In the genomic region with DNA sequence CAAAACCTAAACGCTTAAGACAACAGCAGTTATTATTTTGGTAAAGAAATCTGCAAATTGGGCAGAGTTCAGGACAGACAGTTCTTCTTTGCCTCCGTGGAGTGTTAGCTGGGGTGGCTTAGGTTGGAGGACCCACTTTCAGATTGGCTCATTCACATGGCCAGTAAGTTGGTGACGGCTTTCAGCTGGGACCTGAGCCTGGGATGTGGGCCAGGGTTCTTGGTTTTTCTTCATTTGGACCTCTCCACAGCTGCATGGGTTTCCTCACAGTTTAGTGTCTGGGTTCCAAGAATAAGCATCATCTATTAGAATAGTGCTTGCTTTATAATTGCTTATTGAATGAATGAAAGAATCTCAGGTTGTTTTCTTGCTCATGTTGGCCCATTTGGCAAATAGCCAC, we compare ENCODE assay signal across 19 cellular contexts.
DNase-seq lines count a peak whose midpoint lies in the region; ATAC-seq, FAIRE-seq and TF ChIP-seq lines count a peak whose summit lies in the region.
"Had no signal": no experiment of that assay in that cellular context is flagged by ENCODE, and none has a peak within 500 bp of the region (broad histone marks: within the 10 kb centered on the region; RNA-seq: fewer than 3 reads in every experiment).

No MANE protein-coding gene starts in this region.

- H3K9me3 ChIP-seq in GM12878 (replicated peaks; ENCODE audit: control insufficient read depth, insufficient read depth, low read length) (no peaks in the 10 kb centered on the region; the same call in 2 of the 3 replicates), left ventricle myocardium inferior (replicated peaks) (no peaks in the 10 kb centered on the region), psoas muscle (no peaks in the 10 kb centered on the region), hepatocyte (ENCODE audit: low read depth) (no peaks in the 10 kb centered on the region)
- H3K9me3 ChIP-seq: A549 had no signal

- DNase-seq in AG10803 (ENCODE audit: low read depth): peak; percentile 46
- DNase-seq in GM12878 (ENCODE audit: low read depth, low spot score): no peak
- peak; percentile 33 for DNase-seq in left ventricle myocardium inferior
- DNase-seq in psoas muscle: peak; percentile 36 to 69
- DNase-seq in hepatocyte (ENCODE audit: low spot score): no peak
- DNase-seq in cortex of kidney (lab: John Stamatoyannopoulos, UW): no peak
- DNase-seq in stimulated activated CD4-positive, alpha-beta T cell treated with anti-CD3 and anti-CD28 coated beads, Interleukin-4, amount 100 ng/mL, for 1 hour: no peak
- DNase-seq in SIG-M5 (lab: John Stamatoyannopoulos, UW): no peak
- DNase-seq: GOT3, IMR-90, Kasumi-1, MM.1S, NCI-H1417, NCI-H2029, NCI-H2171, NCI-H446, NCI-H69 had no signal

- BruUV-seq in GM12878 (replicated peaks; lab: Mats Ljungman, UMichigan): no TSS peak

- TF ChIP-seq CTCF in AG10803 (conservative IDR thresholded peaks at IDR 0.05; ENCODE audit: low read length): no peak
- no peak for TF ChIP-seq CTCF in GM12878 (IDR thresholded peaks at IDR 0.05 in 2 of 3, conservative IDR thresholded peaks at IDR 0.05 in 1 of 3; ENCODE audit: control insufficient read depth in 2 of 3, extremely low read depth in 1 of 3, insufficient read depth in 1 of 3, low read depth in 3 of 3, low read length in 3 of 3)
- TF ChIP-seq CTCF in left ventricle myocardium inferior (IDR thresholded peaks at IDR 0.05; ENCODE audit: borderline replicate concordance): no peak
- no peak for TF ChIP-seq CTCF in psoas muscle (IDR thresholded peaks at IDR 0.05)
- no peak for TF ChIP-seq CTCF in hepatocyte (IDR thresholded peaks at IDR 0.05; ENCODE audit: poor library complexity)

- SMC1A ChIA-PET in GM12878 (lab: Charles Lee; ENCODE audit: uncharacterized antibody, unreplicated experiment): interaction anchor here (1.0 to 1.2 kb wide), 2 partner anchors 14 to 45 kb away, joined by 3 to 5 read pairs; no protein-coding TSS in a partner anchor

- no peak overlapping the region for H2AFZ ChIP-seq in GM12878 (ENCODE audit: control insufficient read depth, low read depth, low read length)
- no peak overlapping the region for H2AFZ ChIP-seq in hepatocyte

- no peaks in the 10 kb centered on the region for H3K79me2 ChIP-seq in GM12878 (ENCODE audit: control insufficient read depth, insufficient read depth, low read length)
- H3K79me2 ChIP-seq in hepatocyte: no peaks in the 10 kb centered on the region

- intact Hi-C loops in GM12878 (cut with micrococcal nuclease; ENCODE audit: unreplicated experiment): no loop called here
- intact Hi-C loops in left ventricle myocardium inferior (cut with micrococcal nuclease): no loop called here
- intact Hi-C loops in psoas muscle (cut with DNase I): no loop called here

- no peak for ATAC-seq in GM12878
- ATAC-seq in psoas muscle: peak in 3 of 4 donors; percentile 37 to 50 (median 39)
- ATAC-seq: A549 had no signal

- in situ Hi-C loops in GM12878 (cut with MboI): no loop called here

- RAD21 ChIA-PET in GM12878 (lab: Charles Lee; ENCODE audit: unreplicated experiment): no interaction called here

- TF ChIP-seq RAD21 in GM12878 (IDR thresholded peaks at IDR 0.05; ENCODE audit: insufficient read depth, low read depth, low read length): no peak

- FAIRE-seq in GM12878 (lab: Jason Lieb, UNC): peak; percentile 52
- FAIRE-seq: A549, G401.6 had no signal

- no peaks in the 10 kb centered on the region for H3K9me2 ChIP-seq in hepatocyte (replicated peaks; ENCODE audit: insufficient read depth)

- no peak overlapping the region for H3K27ac ChIP-seq in GM12878 (ENCODE audit: control insufficient read depth, insufficient read depth)
- H3K27ac ChIP-seq in left ventricle myocardium inferior (replicated peaks): no peak overlapping the region
- H3K27ac ChIP-seq in psoas muscle: no peak overlapping the region
- H3K27ac ChIP-seq in hepatocyte: no peak overlapping the region
- H3K27ac ChIP-seq: A549 had no signal

- H3K9ac ChIP-seq in GM12878 (ENCODE audit: control insufficient read depth, insufficient read depth, low read length): no peak overlapping the region

- no peaks in the 10 kb centered on the region for H3K27me3 ChIP-seq in GM12878 (replicated peaks in 1 of 2; ENCODE audit: control insufficient read depth in 2 of 2, insufficient read depth in 2 of 2, low read length in 1 of 2)
- H3K27me3 ChIP-seq in left ventricle myocardium inferior (ENCODE audit: low read depth): no peaks in the 10 kb centered on the region
- H3K27me3 ChIP-seq in psoas muscle (ENCODE audit: insufficient read depth in 3 of 3, low read length in 2 of 3): no peaks in the 10 kb centered on the region
- H3K27me3 ChIP-seq in hepatocyte: no peaks in the 10 kb centered on the region

- WGBS in GM12878 (ENCODE audit: insufficient coverage, insufficient replicate concordance, low lambda C conversion rate, missing lambda C conversion rate): 78% methylated on average over 3 of the region's 3 CpGs
- 36 to 68% (median 46%) methylated on average over 3 of the region's 3 CpGs for WGBS in psoas muscle, 3 donors
- 95% methylated on average over 3 of the region's 3 CpGs for WGBS in hepatocyte (ENCODE audit: low lambda C conversion rate, missing lambda C conversion rate)

- H3K4me3 ChIP-seq in AG10803 (ENCODE audit: low read length) (no peak overlapping the region), GM12878 (no peak overlapping the region), left ventricle myocardium inferior (no peak overlapping the region), psoas muscle (no peak overlapping the region), hepatocyte (no peak overlapping the region)
- H3K4me3 ChIP-seq: A549 had no signal

- POLR2A ChIA-PET in GM12878 (lab: Charles Lee): no interaction called here

- H4K20me1 ChIP-seq in GM12878 (ENCODE audit: control insufficient read depth, insufficient read depth) (no peaks in the 10 kb centered on the region), hepatocyte (ENCODE audit: insufficient read depth, poor library complexity, severe bottlenecking) (no peaks in the 10 kb centered on the region)

- H3K36me3 ChIP-seq in GM12878 (ENCODE audit: control insufficient read depth in 2 of 2, insufficient read depth in 2 of 2, low read length in 1 of 2) (peaks cover 0 to 15% of the 10 kb centered on the region in 2 experiments), left ventricle myocardium inferior (peaks cover 13% of the 10 kb centered on the region), psoas muscle (ENCODE audit: insufficient read depth in 1 of 2, low read depth in 1 of 2) (no peaks in the 10 kb centered on the region), hepatocyte (replicated peaks; ENCODE audit: insufficient read depth, low read depth) (no peaks in the 10 kb centered on the region)

- TF ChIP-seq POLR2A in GM12878 (IDR thresholded peaks at IDR 0.05; ENCODE audit: low read depth, low read length): no peak

- CTCF ChIA-PET in GM12878 (lab: Yijun Ruan, JAX): interaction anchor here (1.5 to 2.3 kb wide), 2 partner anchors 8 to 46 kb away, joined by 4 to 10 read pairs; no protein-coding TSS in a partner anchor

- TF ChIP-seq EP300 in GM12878 (IDR thresholded peaks at IDR 0.05; ENCODE audit: borderline replicate concordance in 1 of 2, control insufficient read depth in 1 of 2, low read depth in 2 of 2, low read length in 2 of 2): no peak

- no peak overlapping the region for H3K4me2 ChIP-seq in GM12878 (ENCODE audit: control insufficient read depth, insufficient read depth)
- H3K4me2 ChIP-seq in hepatocyte: no peak overlapping the region
- H3K4me2 ChIP-seq: A549 had no signal

- H3K4me1 ChIP-seq in GM12878 (ENCODE audit: control insufficient read depth, insufficient read depth, low read length) (no peaks in the 10 kb centered on the region), left ventricle myocardium inferior (peaks cover 13% of the 10 kb centered on the region), psoas muscle (peaks cover 3% of the 10 kb centered on the region), hepatocyte (ENCODE audit: insufficient read depth) (no peaks in the 10 kb centered on the region)
- H3K4me1 ChIP-seq: A549 had no signal

TF ChIP-seq in GM12878, 131 proteins besides CTCF, POLR2A, EP300 and RAD21 (continues in another document):
- TF ChIP-seq, protein P1, sequence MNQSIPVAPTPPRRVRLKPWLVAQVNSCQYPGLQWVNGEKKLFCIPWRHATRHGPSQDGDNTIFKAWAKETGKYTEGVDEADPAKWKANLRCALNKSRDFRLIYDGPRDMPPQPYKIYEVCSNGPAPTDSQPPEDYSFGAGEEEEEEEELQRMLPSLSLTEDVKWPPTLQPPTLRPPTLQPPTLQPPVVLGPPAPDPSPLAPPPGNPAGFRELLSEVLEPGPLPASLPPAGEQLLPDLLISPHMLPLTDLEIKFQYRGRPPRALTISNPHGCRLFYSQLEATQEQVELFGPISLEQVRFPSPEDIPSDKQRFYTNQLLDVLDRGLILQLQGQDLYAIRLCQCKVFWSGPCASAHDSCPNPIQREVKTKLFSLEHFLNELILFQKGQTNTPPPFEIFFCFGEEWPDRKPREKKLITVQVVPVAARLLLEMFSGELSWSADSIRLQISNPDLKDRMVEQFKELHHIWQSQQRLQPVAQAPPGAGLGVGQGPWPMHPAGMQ (IDR thresholded peaks at IDR 0.05; ENCODE audit: borderline replicate concordance): no peak
- TF ChIP-seq, protein P2, sequence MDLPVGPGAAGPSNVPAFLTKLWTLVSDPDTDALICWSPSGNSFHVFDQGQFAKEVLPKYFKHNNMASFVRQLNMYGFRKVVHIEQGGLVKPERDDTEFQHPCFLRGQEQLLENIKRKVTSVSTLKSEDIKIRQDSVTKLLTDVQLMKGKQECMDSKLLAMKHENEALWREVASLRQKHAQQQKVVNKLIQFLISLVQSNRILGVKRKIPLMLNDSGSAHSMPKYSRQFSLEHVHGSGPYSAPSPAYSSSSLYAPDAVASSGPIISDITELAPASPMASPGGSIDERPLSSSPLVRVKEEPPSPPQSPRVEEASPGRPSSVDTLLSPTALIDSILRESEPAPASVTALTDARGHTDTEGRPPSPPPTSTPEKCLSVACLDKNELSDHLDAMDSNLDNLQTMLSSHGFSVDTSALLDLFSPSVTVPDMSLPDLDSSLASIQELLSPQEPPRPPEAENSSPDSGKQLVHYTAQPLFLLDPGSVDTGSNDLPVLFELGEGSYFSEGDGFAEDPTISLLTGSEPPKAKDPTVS (IDR thresholded peaks at IDR 0.05; ENCODE audit: low read depth, low read length): no peak
- TF ChIP-seq SIN3A (IDR thresholded peaks at IDR 0.05; ENCODE audit: low read depth, low read length) (no peak), CHD4 (IDR thresholded peaks at IDR 0.05) (no peak)

Comparison
In these comparisons a context has a peak if more than half of its experiments do, and no peak if none do; other contexts are left out.
1. DNase-seq: peak in AG10803 (single experiment), left ventricle myocardium inferior (single experiment) and psoas muscle (2 of 2); none in GM12878 (single experiment), hepatocyte (single experiment), cortex of kidney (single experiment), stimulated activated CD4-positive, alpha-beta T cell treated with anti-CD3 and anti-CD28 coated beads, Interleukin-4, amount 100 ng/mL, for 1 hour (single experiment) and SIG-M5 (single experiment).